ENCODE assay signal across 16 cellular contexts in the genomic region with DNA sequence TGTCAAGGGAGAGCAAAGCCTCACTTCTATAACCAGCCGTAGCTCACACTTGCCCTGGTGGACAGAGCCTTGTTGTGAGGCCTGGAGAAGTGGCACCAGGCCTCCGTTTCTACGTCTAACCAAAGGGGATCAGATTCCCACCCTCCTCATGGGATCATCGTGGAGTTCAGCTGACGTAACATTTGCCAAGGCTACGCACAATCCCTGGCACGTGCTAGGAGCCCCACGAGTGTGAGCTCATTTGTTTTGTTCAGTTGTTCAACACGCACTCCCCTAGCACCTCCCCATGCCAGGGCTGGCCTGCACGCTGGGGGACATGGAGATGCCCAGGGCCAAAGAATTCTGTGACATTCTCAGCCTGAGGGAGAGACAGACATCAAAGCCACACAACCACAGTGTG. TPM values are rescaled to one million over a fixed set of nuclear protein-coding genes. Genes with fewer than 3 reads are reported as not detected.
DNase-seq lines count a peak whose midpoint lies in the region; ATAC-seq, FAIRE-seq and TF ChIP-seq lines count a peak whose summit lies in the region.
"Had no signal": no experiment of that assay in that cellular context is flagged by ENCODE, and none has a peak within 500 bp of the region (broad histone marks: within the 10 kb centered on the region; RNA-seq: fewer than 3 reads in every experiment).

No MANE protein-coding gene starts in this region.

- peaks cover 19% of the 10 kb centered on the region for H3K27me3 Mint-ChIP-seq in WTC11 (ENCODE audit: low read depth)

- H3K79me1 ChIP-seq in mesenchymal stem cell (replicated peaks; ENCODE audit: low read length, poor library complexity, severe bottlenecking) (no peaks in the 10 kb centered on the region), neuronal stem cell (ENCODE audit: low read depth, low read length) (no peaks in the 10 kb centered on the region)

- POLR2A ChIA-PET in WTC11 (lab: Charles Lee) (no interaction called here), RWPE1 (lab: Yijun Ruan, JAX; ENCODE audit: low non-redundant PET) (no interaction called here)

- H4K8ac ChIP-seq in mesenchymal stem cell (ENCODE audit: low read length): peak overlapping the region; percentile 46
- H4K8ac ChIP-seq in neuronal stem cell (ENCODE audit: low read depth, low read length): no peak overlapping the region

- H2BK5ac ChIP-seq in mesenchymal stem cell (ENCODE audit: low read depth, low read length, poor library complexity, severe bottlenecking): no peak overlapping the region
- H2BK5ac ChIP-seq in neuronal stem cell (ENCODE audit: low read length): no peak overlapping the region

- H3K14ac ChIP-seq in mesenchymal stem cell (ENCODE audit: low read length in 2 of 2) (no peak overlapping the region), neuronal stem cell (ENCODE audit: low read length) (peak overlapping the region; percentile 14)

- H3K36me3 ChIP-seq in bronchial epithelial cell (ENCODE audit: control insufficient read depth, insufficient read depth, low read length) (no peaks in the 10 kb centered on the region), mesenchymal stem cell (ENCODE audit: control insufficient read depth in 1 of 2, insufficient read depth in 2 of 2, low read depth in 1 of 2, low read length in 2 of 2) (no peaks in the 10 kb centered on the region), neuronal stem cell (replicated peaks in 1 of 2; ENCODE audit: control insufficient read depth in 2 of 2, insufficient read depth in 2 of 2, low read length in 2 of 2) (no peaks in the 10 kb centered on the region)
- H3K36me3 ChIP-seq: BLaER1 treated with 17β-estradiol and CSF1 and Interleukin-3, amounts not matched to agents 10 nM and 100 nM had no signal

- H2BK120ac ChIP-seq in mesenchymal stem cell (ENCODE audit: low read depth, low read length) (no peak overlapping the region), neuronal stem cell (ENCODE audit: low read depth, low read length) (no peak overlapping the region)

- H3K27ac Mint-ChIP-seq in WTC11: no peak overlapping the region
- H3K27ac Mint-ChIP-seq: CD4-positive, CD25-positive, alpha-beta regulatory T cell had no signal

- ATAC-seq in WTC11: no peak
- ATAC-seq in GM21619 (IDR thresholded peaks at IDR 0.05; ENCODE audit: unreplicated experiment): no peak
- ATAC-seq in GM21381 (IDR thresholded peaks at IDR 0.05; ENCODE audit: unreplicated experiment): no peak
- ATAC-seq: A549 had no signal

- H2AFZ ChIP-seq in mesenchymal stem cell (ENCODE audit: low read depth, low read length): no peak overlapping the region
- H2AFZ ChIP-seq in neuronal stem cell (ENCODE audit: low read length): no peak overlapping the region
- H2AFZ ChIP-seq: GM23248 had no signal

- no peaks in the 10 kb centered on the region for H3K9me3 Mint-ChIP-seq in WTC11

- H3K4me1 Mint-ChIP-seq in WTC11: peaks cover 6% of the 10 kb centered on the region
- H3K4me1 Mint-ChIP-seq: CD4-positive, CD25-positive, alpha-beta regulatory T cell had no signal

- H2AK5ac ChIP-seq in mesenchymal stem cell (ENCODE audit: low read length, severe bottlenecking) (no peak overlapping the region), neuronal stem cell (ENCODE audit: low read depth, low read length) (peak overlapping the region; percentile 71)

- H2BK12ac ChIP-seq in mesenchymal stem cell (ENCODE audit: low read length in 2 of 2) (no peak overlapping the region), neuronal stem cell (ENCODE audit: low read length) (peak overlapping the region; percentile 69)

- H3K4me3 ChIP-seq in bronchial epithelial cell (ENCODE audit: low read depth, low read length): no peak overlapping the region
- H3K4me3 ChIP-seq in mesenchymal stem cell (ENCODE audit: insufficient read depth in 1 of 2, low read depth in 1 of 2, low read length in 2 of 2): no peak overlapping the region
- H3K4me3 ChIP-seq in neuronal stem cell (ENCODE audit: low read length in 2 of 2): no peak overlapping the region
- H3K4me3 ChIP-seq: A549; BLaER1 treated with 17β-estradiol and CSF1 and Interleukin-3, amounts not matched to agents 10 nM and 100 nM; GM23248 had no signal

- no peaks in the 10 kb centered on the region for H3K36me3 Mint-ChIP-seq in WTC11
- H3K36me3 Mint-ChIP-seq: CD4-positive, CD25-positive, alpha-beta regulatory T cell had no signal

- H4K91ac ChIP-seq in mesenchymal stem cell (ENCODE audit: low read length) (no peak overlapping the region), neuronal stem cell (ENCODE audit: low read depth, low read length, poor library complexity) (peak overlapping the region; percentile 79)

- H3K4me3 Mint-ChIP-seq in WTC11: no peak overlapping the region
- H3K4me3 Mint-ChIP-seq: CD4-positive, CD25-positive, alpha-beta regulatory T cell had no signal

- no peak overlapping the region for H3K4me2 ChIP-seq in mesenchymal stem cell (ENCODE audit: low read length, poor library complexity, severe bottlenecking)
- H3K4me2 ChIP-seq in neuronal stem cell (ENCODE audit: insufficient read depth, low read length, poor library complexity, severe bottlenecking): no peak overlapping the region
- H3K4me2 ChIP-seq: A549; BLaER1 treated with 17β-estradiol and CSF1 and Interleukin-3, amounts not matched to agents 10 nM and 100 nM had no signal

- H3K9me3 ChIP-seq in mesenchymal stem cell (ENCODE audit: control insufficient read depth, low read length): no peaks in the 10 kb centered on the region
- no peaks in the 10 kb centered on the region for H3K9me3 ChIP-seq in neuronal stem cell (replicated peaks in 1 of 2; ENCODE audit: control insufficient read depth in 2 of 2, insufficient read depth in 1 of 2, low read depth in 1 of 2, low read length in 2 of 2)
- H3K9me3 ChIP-seq: A549; BLaER1 treated with 17β-estradiol and CSF1 and Interleukin-3, amounts not matched to agents 10 nM and 100 nM had no signal

- H3K4ac ChIP-seq in mesenchymal stem cell (ENCODE audit: low read depth in 1 of 2, low read length in 2 of 2): no peak overlapping the region
- no peak overlapping the region for H3K4ac ChIP-seq in neuronal stem cell (ENCODE audit: low read length)

- H3K23ac ChIP-seq in mesenchymal stem cell (ENCODE audit: low read length in 2 of 2): no peak overlapping the region
- no peak overlapping the region for H3K23ac ChIP-seq in neuronal stem cell (ENCODE audit: low read depth, low read length, poor library complexity)

- H2BK15ac ChIP-seq in mesenchymal stem cell (ENCODE audit: low read depth, poor library complexity, severe bottlenecking) (no peak overlapping the region), neuronal stem cell (ENCODE audit: low read length) (peak overlapping the region; percentile 78)

- 82% methylated on average over 10 of the region's 10 CpGs for WGBS in mesenchymal stem cell
- WGBS in neuronal stem cell (ENCODE audit: extremely low coverage in 2 of 2, insufficient read length in 2 of 2, insufficient replicate concordance in 1 of 2), 2 donors: no CpG with 5 or more reads among the region's 10 CpGs

- FAIRE-seq in bronchial epithelial cell (lab: Jason Lieb, UNC): peak; percentile 40
- FAIRE-seq: A549, GM19239 had no signal

- H3K27ac ChIP-seq in mesenchymal stem cell (ENCODE audit: low read length, poor library complexity, severe bottlenecking) (no peak overlapping the region), neuronal stem cell (replicated peaks; ENCODE audit: low read length) (peak overlapping the region; percentile 19), RWPE1 (no peak overlapping the region)
- H3K27ac ChIP-seq: A549; BLaER1 treated with 17β-estradiol and CSF1 and Interleukin-3, amounts not matched to agents 10 nM and 100 nM; GM23248; HL-60 had no signal

- no peak for TF ChIP-seq CTCF in WTC11 (IDR thresholded peaks at IDR 0.05)
- TF ChIP-seq CTCF in bronchial epithelial cell (IDR thresholded peaks at IDR 0.05; ENCODE audit: insufficient read depth, low read length, severe bottlenecking): no peak
- TF ChIP-seq CTCF in RWPE1 (conservative IDR thresholded peaks at IDR 0.05; ENCODE audit: low read depth): no peak

- H3K27me3 ChIP-seq in bronchial epithelial cell (ENCODE audit: control insufficient read depth, insufficient read depth, low read length) (peaks cover 12% of the 10 kb centered on the region), mesenchymal stem cell (ENCODE audit: control insufficient read depth in 1 of 2, insufficient read depth in 1 of 2, low read length in 2 of 2) (peaks cover 52 to 76% of the 10 kb centered on the region in 2 experiments), neuronal stem cell (ENCODE audit: control insufficient read depth in 3 of 3, insufficient read depth in 3 of 3, low read depth in 1 of 3, low read length in 3 of 3) (peaks cover 0 to 76% (median 0%) of the 10 kb centered on the region in 3 experiments)

- H3K9ac ChIP-seq in mesenchymal stem cell (ENCODE audit: low read length) (no peak overlapping the region), neuronal stem cell (ENCODE audit: low read depth, low read length, poor library complexity) (no peak overlapping the region)
- H3K9ac ChIP-seq: BLaER1 treated with 17β-estradiol and CSF1 and Interleukin-3, amounts not matched to agents 10 nM and 100 nM; GM23248 had no signal

- no peak overlapping the region for H3K18ac ChIP-seq in mesenchymal stem cell (ENCODE audit: low read depth in 1 of 2, low read length in 2 of 2)
- H3K18ac ChIP-seq in neuronal stem cell (ENCODE audit: low read length): peak overlapping the region; percentile 38

- CTCF ChIA-PET in WTC11 (lab: Charles Lee) (interaction anchor here (0.7 to 1.1 kb wide), 3 partner anchors 16 to 379 kb away, joined by 3 read pairs; no protein-coding TSS in a partner anchor), RWPE1 (lab: Yijun Ruan, JAX) (no interaction called here)

- DNase-seq in WTC11 (ENCODE audit: low spot score) (no peak), bronchial epithelial cell (ENCODE audit: low read depth) (no peak), mesenchymal stem cell (no peak), neuronal stem cell (ENCODE audit: low spot score) (no peak), RWPE1 (ENCODE audit: low spot score) (no peak)
- DNase-seq: CD4-positive, CD25-positive, alpha-beta regulatory T cell; DMS53; GF-D8; GM23248; H7 had no signal

- H3K4me1 ChIP-seq in mesenchymal stem cell (ENCODE audit: control insufficient read depth, insufficient read depth, low read depth, low read length): peaks cover 10% of the 10 kb centered on the region
- H3K4me1 ChIP-seq in neuronal stem cell (ENCODE audit: control insufficient read depth in 2 of 2, insufficient read depth in 1 of 2, low read depth in 1 of 2, low read length in 2 of 2): peaks cover 12 to 20% of the 10 kb centered on the region in 2 donors

RNA-seq across cellular contexts. Expression of a gene that starts 23.1 kb away (rescaled TPM):
- total RNA-seq in WTC11 (2021): 0.61 to 1.6 TPM (median 1.3 TPM) in 3 replicates
- 0.38 TPM in 1 of 2 replicates, not detected in the other for total RNA-seq in bronchial epithelial cell
- polyA plus RNA-seq in mesenchymal stem cell (2013, experiment 1 of 2): not detected
- polyA plus RNA-seq in mesenchymal stem cell (2013, experiment 2 of 2): not detected
- 0.54 TPM for polyA plus RNA-seq in neuronal stem cell (2013, experiment 1 of 2)
- 0.58 TPM for polyA plus RNA-seq in neuronal stem cell (2013, experiment 2 of 2)
- total RNA-seq: CD4-positive, CD25-positive, alpha-beta regulatory T cell; GM23248; H7 had no signal
- polyA plus RNA-seq: A549; CD4-positive, CD25-positive, alpha-beta regulatory T cell; GM23248 had no signal

RNA-seq across cellular contexts. Expression of a gene that starts 33.9 kb away (rescaled TPM):
- 0.39 to 0.77 TPM (median 0.60 TPM) in 3 replicates for total RNA-seq in WTC11 (2021)
- total RNA-seq in bronchial epithelial cell: not detected in 2 replicates
- polyA plus RNA-seq in mesenchymal stem cell (2013, experiment 1 of 2): not detected
- polyA plus RNA-seq in mesenchymal stem cell (2013, experiment 2 of 2): not detected
- polyA plus RNA-seq in neuronal stem cell (2013, experiment 1 of 2): 0.33 TPM
- 0.30 TPM for polyA plus RNA-seq in neuronal stem cell (2013, experiment 2 of 2)
- total RNA-seq: CD4-positive, CD25-positive, alpha-beta regulatory T cell; GM23248 had no signal
- polyA plus RNA-seq: A549; CD4-positive, CD25-positive, alpha-beta regulatory T cell; GM23248 had no signal

RNA-seq across cellular contexts. Expression of a gene that starts 58.1 kb away (rescaled TPM):
- 160 to 187 TPM (median 164 TPM) in 3 replicates for total RNA-seq in WTC11 (2021)
- total RNA-seq in bronchial epithelial cell: 275 and 335 TPM in 2 replicates
- 179 TPM for polyA plus RNA-seq in mesenchymal stem cell (2013, experiment 1 of 2)
- 183 TPM for polyA plus RNA-seq in mesenchymal stem cell (2013, experiment 2 of 2)
- 189 TPM for polyA plus RNA-seq in neuronal stem cell (2013, experiment 1 of 2)
- 189 TPM for polyA plus RNA-seq in neuronal stem cell (2013, experiment 2 of 2)
